Comparison of ENCODE assay signal across 11 cellular contexts in genomic region chr12:6425588-6426531, GRCh38. TPM values are rescaled to one million over a fixed set of nuclear protein-coding genes. Genes with fewer than 3 reads are reported as not detected.
DNase-seq lines count a peak whose midpoint lies in the region; ATAC-seq and TF ChIP-seq lines count a peak whose summit lies in the region.
"Had no signal": no experiment of that assay in that cellular context is flagged by ENCODE, and none has a peak within 500 bp of the region (broad histone marks: within the 10 kb centered on the region; RNA-seq: fewer than 3 reads in every experiment).

No MANE protein-coding gene starts in this region.

- no peak overlapping the region for H2BK120ac ChIP-seq in neuronal stem cell (ENCODE audit: low read depth, low read length)

- peak overlapping the region; percentile 93 for H3K27ac Mint-ChIP-seq in activated naive CD8-positive, alpha-beta T cell treated with anti-CD3 and anti-CD28 coated beads, Interleukin-2, amount 10 ng/mL, durations not matched to agents 7 days and 5 days

- POLR2A ChIA-PET in activated naive CD8-positive, alpha-beta T cell treated with anti-CD3 and anti-CD28 coated beads, Interleukin-2, amount 10 ng/mL, durations not matched to agents 7 days and 5 days (lab: Charles Lee) = interaction anchor here (0.9 to 6.5 kb wide), 14 partner anchors 15 to 114 kb away, joined by 4 to 78 read pairs (median 10); partner anchors contain the start of genes CD27, GAPDH, MRPL51 and TAPBPL

- H3K9me3 ChIP-seq in neuronal stem cell (replicated peaks in 1 of 2; ENCODE audit: control insufficient read depth in 2 of 2, insufficient read depth in 1 of 2, low read depth in 1 of 2, low read length in 2 of 2) (no peaks in the 10 kb centered on the region), esophagus squamous epithelium (no peaks in the 10 kb centered on the region)
- H3K9me3 ChIP-seq: lower lobe of right lung had no signal

- no peak overlapping the region for H2BK5ac ChIP-seq in neuronal stem cell (ENCODE audit: low read length)

- H3K14ac ChIP-seq in neuronal stem cell (ENCODE audit: low read length) = no peak overlapping the region

- H4K8ac ChIP-seq in neuronal stem cell (ENCODE audit: low read depth, low read length) = no peak overlapping the region

- DNase-seq in GF-D8 (lab: John Stamatoyannopoulos, UW) (peak; percentile 67), neuronal stem cell (ENCODE audit: low spot score) (no peak), esophagus squamous epithelium (lab: John Stamatoyannopoulos, UW) (no peak), H7 (no peak), DMS153 (lab: John Stamatoyannopoulos, UW) (no peak)
- DNase-seq in activated naive CD8-positive, alpha-beta T cell treated with anti-CD3 and anti-CD28 coated beads, Interleukin-2, amount 10 ng/mL, durations not matched to agents 7 days and 5 days = no peak
- DNase-seq: lower lobe of right lung; stimulated activated CD4-positive, alpha-beta T cell treated with anti-CD3 and anti-CD28 coated beads, Interleukin-4, amount 100 ng/mL, for 1 hour had no signal

- H3K36me3 ChIP-seq in neuronal stem cell (replicated peaks in 1 of 2; ENCODE audit: control insufficient read depth in 2 of 2, insufficient read depth in 2 of 2, low read length in 2 of 2) (no peaks in the 10 kb centered on the region), esophagus squamous epithelium (no peaks in the 10 kb centered on the region), H7 (replicated peaks; ENCODE audit: control insufficient read depth, insufficient read depth, low read length) (no peaks in the 10 kb centered on the region)
- H3K36me3 ChIP-seq: lower lobe of right lung had no signal

- peak overlapping the region; percentile 80 for H3K23ac ChIP-seq in neuronal stem cell (ENCODE audit: low read depth, low read length, poor library complexity)

- no peaks in the 10 kb centered on the region for H3K27me3 ChIP-seq in neuronal stem cell (ENCODE audit: control insufficient read depth in 3 of 3, insufficient read depth in 3 of 3, low read depth in 1 of 3, low read length in 3 of 3)
- no peaks in the 10 kb centered on the region for H3K27me3 ChIP-seq in esophagus squamous epithelium
- H3K27me3 ChIP-seq in H7 (ENCODE audit: control insufficient read depth, insufficient read depth, low read length) = no peaks in the 10 kb centered on the region

- H2AK5ac ChIP-seq in neuronal stem cell (ENCODE audit: low read depth, low read length) = no peak overlapping the region

- WGBS in neuronal stem cell (ENCODE audit: extremely low coverage in 2 of 2, insufficient read length in 2 of 2, insufficient replicate concordance in 1 of 2), 2 donors = no CpG with 5 or more reads among the region's 23 CpGs
- WGBS in esophagus squamous epithelium, 2 donors = 79 to 88% methylated on average over 13 to 18 of the region's 23 CpGs

- H3K9me3 Mint-ChIP-seq in activated naive CD8-positive, alpha-beta T cell treated with anti-CD3 and anti-CD28 coated beads, Interleukin-2, amount 10 ng/mL, durations not matched to agents 7 days and 5 days = no peaks in the 10 kb centered on the region

- H3K79me1 ChIP-seq in neuronal stem cell (ENCODE audit: low read depth, low read length) = no peaks in the 10 kb centered on the region

- no peaks in the 10 kb centered on the region for H3K36me3 Mint-ChIP-seq in activated naive CD8-positive, alpha-beta T cell treated with anti-CD3 and anti-CD28 coated beads, Interleukin-2, amount 10 ng/mL, durations not matched to agents 7 days and 5 days

- ATAC-seq in HG03196 (IDR thresholded peaks at IDR 0.05; ENCODE audit: unreplicated experiment) (peak; percentile 27), HG02852 (IDR thresholded peaks at IDR 0.05; ENCODE audit: unreplicated experiment) (no peak)
- ATAC-seq in activated naive CD8-positive, alpha-beta T cell treated with anti-CD3 and anti-CD28 coated beads, Interleukin-2, amount 10 ng/mL, durations not matched to agents 7 days and 5 days (ENCODE audit: low read depth) = no peak
- ATAC-seq: lower lobe of right lung had no signal

- intact Hi-C loops in esophagus squamous epithelium (cut with DNase I) = loop anchor here (5.0 kb wide), 2 partner anchors 36 to 111 kb away; no protein-coding TSS in a partner anchor

- no peak overlapping the region for H3K9ac ChIP-seq in neuronal stem cell (ENCODE audit: low read depth, low read length, poor library complexity)
- H3K9ac ChIP-seq: KMS-11 had no signal

- H3K4me2 ChIP-seq in neuronal stem cell (ENCODE audit: insufficient read depth, low read length, poor library complexity, severe bottlenecking) = no peak overlapping the region
- H3K4me2 ChIP-seq: KMS-11 had no signal

- H3K18ac ChIP-seq in neuronal stem cell (ENCODE audit: low read length) = peak overlapping the region; percentile 40

- H3K27ac ChIP-seq in neuronal stem cell (replicated peaks; ENCODE audit: low read length) (no peak overlapping the region), esophagus squamous epithelium (peak overlapping the region in 1 of 4 donors; percentile 38)
- H3K27ac ChIP-seq: KMS-11, lower lobe of right lung had no signal

- H3K4me1 ChIP-seq in neuronal stem cell (ENCODE audit: control insufficient read depth in 2 of 2, insufficient read depth in 1 of 2, low read depth in 1 of 2, low read length in 2 of 2) (peaks cover 8 to 13% of the 10 kb centered on the region in 2 donors), esophagus squamous epithelium (peaks cover 12 to 28% (median 18%) of the 10 kb centered on the region in 3 donors)

- no peak overlapping the region for H4K91ac ChIP-seq in neuronal stem cell (ENCODE audit: low read depth, low read length, poor library complexity)

- peak overlapping the region; percentile 35 for H2BK12ac ChIP-seq in neuronal stem cell (ENCODE audit: low read length)

- H3K4ac ChIP-seq in neuronal stem cell (ENCODE audit: low read length) = no peak overlapping the region

- H3K4me3 Mint-ChIP-seq in activated naive CD8-positive, alpha-beta T cell treated with anti-CD3 and anti-CD28 coated beads, Interleukin-2, amount 10 ng/mL, durations not matched to agents 7 days and 5 days = no peak overlapping the region

- no peak for TF ChIP-seq POLR2A in esophagus squamous epithelium (IDR thresholded peaks at IDR 0.05)

- H3K27me3 Mint-ChIP-seq in activated naive CD8-positive, alpha-beta T cell treated with anti-CD3 and anti-CD28 coated beads, Interleukin-2, amount 10 ng/mL, durations not matched to agents 7 days and 5 days = peaks cover under 1% of the 10 kb centered on the region

- no peak overlapping the region for H2BK15ac ChIP-seq in neuronal stem cell (ENCODE audit: low read length)

- peaks cover 55% of the 10 kb centered on the region for H3K4me1 Mint-ChIP-seq in activated naive CD8-positive, alpha-beta T cell treated with anti-CD3 and anti-CD28 coated beads, Interleukin-2, amount 10 ng/mL, durations not matched to agents 7 days and 5 days

- no peak for TF ChIP-seq CTCF in esophagus squamous epithelium (IDR thresholded peaks at IDR 0.05)

- peak overlapping the region; percentile 8 for H2AFZ ChIP-seq in neuronal stem cell (ENCODE audit: low read length)

- H3K4me3 ChIP-seq in neuronal stem cell (ENCODE audit: low read length in 2 of 2) (no peak overlapping the region), esophagus squamous epithelium (no peak overlapping the region), H7 (ENCODE audit: insufficient read depth, low read depth, low read length) (no peak overlapping the region)
- H3K4me3 ChIP-seq: lower lobe of right lung had no signal

RNA-seq across cellular contexts. Expression of gene CD27, which starts 18.9 kb away (rescaled TPM):
- 100 to 1,000 TPM; 152 to 158 TPM for total RNA-seq in activated naive CD8-positive, alpha-beta T cell treated with anti-CD3 and anti-CD28 coated beads, Interleukin-2, amount 10 ng/mL, durations not matched to agents 7 days and 5 days
- 0.14 TPM for polyA plus RNA-seq in neuronal stem cell (2013, experiment 1 of 2)
- 0.11 TPM for polyA plus RNA-seq in neuronal stem cell (2013, experiment 2 of 2)
- total RNA-seq in esophagus squamous epithelium = 1 to 10 TPM in 3 of 4 donors, under 1 TPM in 1; 0.49 to 4.2 (median 2.9) TPM
- not detected in 2 replicates for total RNA-seq in H7 (2014; rRNA removed; shearing (Covaris generic))

RNA-seq across cellular contexts. Expression of gene TAPBPL, which starts 26.0 kb away (rescaled TPM):
- 10 to 100 TPM; 49.4 to 50.1 TPM for total RNA-seq in activated naive CD8-positive, alpha-beta T cell treated with anti-CD3 and anti-CD28 coated beads, Interleukin-2, amount 10 ng/mL, durations not matched to agents 7 days and 5 days
- 0.33 TPM for polyA plus RNA-seq in neuronal stem cell (2013, experiment 1 of 2)
- 0.28 TPM for polyA plus RNA-seq in neuronal stem cell (2013, experiment 2 of 2)
- 10 to 100 TPM in 3 of 4 donors, 1 to 10 TPM in 1; 7.7 to 25.6 (median 18.2) TPM for total RNA-seq in esophagus squamous epithelium
- 0.62 and 1.0 TPM in 2 replicates for total RNA-seq in H7 (2014; rRNA removed; shearing (Covaris generic))

RNA-seq across cellular contexts. Expression of gene LTBR, which starts 41.9 kb away (rescaled TPM):
- total RNA-seq in activated naive CD8-positive, alpha-beta T cell treated with anti-CD3 and anti-CD28 coated beads, Interleukin-2, amount 10 ng/mL, durations not matched to agents 7 days and 5 days = 1 to 10 TPM in 1 of 2 experiments, under 1 TPM in 1; 0.61 to 1.4 TPM
- polyA plus RNA-seq in neuronal stem cell (2013, experiment 1 of 2) = 2.3 TPM
- 2.3 TPM for polyA plus RNA-seq in neuronal stem cell (2013, experiment 2 of 2)
- total RNA-seq in esophagus squamous epithelium = 100 to 1,000 TPM in 3 of 4 donors, 10 to 100 TPM in 1; 98.2 to 171 (median 136) TPM
- 2.5 and 3.6 TPM in 2 replicates for total RNA-seq in H7 (2014; rRNA removed; shearing (Covaris generic))

RNA-seq across cellular contexts. Expression of gene VAMP1, which starts 44.6 kb away (rescaled TPM):
- 10 to 100 TPM; 65.5 to 72.1 TPM for total RNA-seq in activated naive CD8-positive, alpha-beta T cell treated with anti-CD3 and anti-CD28 coated beads, Interleukin-2, amount 10 ng/mL, durations not matched to agents 7 days and 5 days
- 14.2 TPM for polyA plus RNA-seq in neuronal stem cell (2013, experiment 1 of 2)
- 14.6 TPM for polyA plus RNA-seq in neuronal stem cell (2013, experiment 2 of 2)
- 1 to 10 TPM; 1.2 to 9.1 (median 5.1) TPM for total RNA-seq in esophagus squamous epithelium
- 23.9 and 26.8 TPM in 2 replicates for total RNA-seq in H7 (2014; rRNA removed; shearing (Covaris generic))

RNA-seq across cellular contexts. Expression of gene SCNN1A, which starts 50.5 kb away (rescaled TPM):
- total RNA-seq in activated naive CD8-positive, alpha-beta T cell treated with anti-CD3 and anti-CD28 coated beads, Interleukin-2, amount 10 ng/mL, durations not matched to agents 7 days and 5 days = 1 to 10 TPM in 1 of 2 experiments, under 1 TPM in 1; 0.43 to 1.1 TPM
- 0.40 TPM for polyA plus RNA-seq in neuronal stem cell (2013, experiment 1 of 2)
- 0.68 TPM for polyA plus RNA-seq in neuronal stem cell (2013, experiment 2 of 2)
- 100 to 1,000 TPM in 3 of 4 donors, 10 to 100 TPM in 1; 88.9 to 266 (median 111) TPM for total RNA-seq in esophagus squamous epithelium
- total RNA-seq in H7 (2014; rRNA removed; shearing (Covaris generic)) = 28.5 and 41.7 TPM in 2 replicates

Comparison
In these comparisons a context has a peak if more than half of its experiments do, and no peak if none do; other contexts are left out.
1. RNA of gene CD27, which starts 18.9 kb away (total RNA-seq): 152 to 158 TPM in activated naive CD8-positive, alpha-beta T cell treated with anti-CD3 and anti-CD28 coated beads, Interleukin-2, amount 10 ng/mL, durations not matched to agents 7 days and 5 days; 0.49 to 4.2 TPM in esophagus squamous epithelium and not detected in H7; every median in the first group is over 10 times any median in the second.
2. RNA of gene LTBR, which starts 41.9 kb away (total RNA-seq): 98.2 to 171 TPM in esophagus squamous epithelium; 2.5 to 3.6 TPM in H7 and 0.61 to 1.4 TPM in activated naive CD8-positive, alpha-beta T cell treated with anti-CD3 and anti-CD28 coated beads, Interleukin-2, amount 10 ng/mL, durations not matched to agents 7 days and 5 days; every median in the first group is over 10 times any median in the second.